ENCODE assay signal across 26 cellular contexts in genomic region chr1:154703207-154703606, GRCh38.
A peak's percentile ranks its signal among the peaks of the same experiment; 100 is the strongest.
DNase-seq lines count a peak whose midpoint lies in the region; ATAC-seq, FAIRE-seq and TF ChIP-seq lines count a peak whose summit lies in the region.
"Had no signal": no experiment of that assay in that cellular context is flagged by ENCODE, and none has a peak within 500 bp of the region (broad histone marks: within the 10 kb centered on the region; RNA-seq: fewer than 3 reads in every experiment).

No MANE protein-coding gene starts in this region.

- H3K4me3 Mint-ChIP-seq in WTC11, result no peak overlapping the region
- no peak overlapping the region for H3K4me3 Mint-ChIP-seq in Caco-2 (ENCODE audit: unreplicated experiment)
- H3K4me3 Mint-ChIP-seq: activated CD4-positive, alpha-beta T cell treated with anti-CD3 and anti-CD28 coated beads for 36 hours; H9; memory B cell; naive B cell had no signal

- POLR2A ChIA-PET in HepG2 (lab: Yijun Ruan, JAX) (no interaction called here), WTC11 (lab: Charles Lee) (no interaction called here), Caco-2 (lab: Charles Lee) (no interaction called here)

- H3K4me3 ChIP-seq in HepG2 (replicated peaks in 1 of 3; ENCODE audit: insufficient read depth in 1 of 3, low read depth in 2 of 3, low read length in 3 of 3), result no peak overlapping the region
- no peak overlapping the region for H3K4me3 ChIP-seq in right lobe of liver
- no peak overlapping the region for H3K4me3 ChIP-seq in Caco-2 (ENCODE audit: low read depth, low read length)
- H3K4me3 ChIP-seq: adrenal gland, BLaER1, PC-9, smooth muscle cell, suprapubic skin had no signal

- H3K27me3 Mint-ChIP-seq in WTC11 (ENCODE audit: low read depth) (no peaks in the 10 kb centered on the region), Caco-2 (ENCODE audit: insufficient read depth, unreplicated experiment) (peaks cover 11% of the 10 kb centered on the region)
- H3K27me3 Mint-ChIP-seq: activated CD4-positive, alpha-beta T cell treated with anti-CD3 and anti-CD28 coated beads for 36 hours had no signal

- no peaks in the 10 kb centered on the region for H3K36me3 ChIP-seq in HepG2 (replicated peaks in 1 of 2; ENCODE audit: control insufficient read depth in 1 of 2, insufficient read depth in 2 of 2, low read length in 2 of 2)
- H3K36me3 ChIP-seq in right lobe of liver, result no peaks in the 10 kb centered on the region
- no peaks in the 10 kb centered on the region for H3K36me3 ChIP-seq in Caco-2 (ENCODE audit: control insufficient read depth, insufficient read depth, low read length)
- H3K36me3 ChIP-seq: adrenal gland, BLaER1, suprapubic skin had no signal

- no peaks in the 10 kb centered on the region for H3K79me2 ChIP-seq in HepG2 (ENCODE audit: insufficient read depth, low read length)

- intact Hi-C loops in HepG2 (cut with micrococcal nuclease; ENCODE audit: unreplicated experiment) (no loop called here), right lobe of liver (cut with DNase I) (no loop called here), Caco-2 (cut with micrococcal nuclease; ENCODE audit: unreplicated experiment) (no loop called here)

- TF ChIP-seq EP300 in HepG2 (IDR thresholded peaks at IDR 0.05; ENCODE audit: low read depth in 2 of 2, low read length in 2 of 2) (no peak), HepG2 (CRISPR knock-in tag; IDR thresholded peaks at IDR 0.05; ENCODE audit: borderline replicate concordance) (no peak)

- H3K4me2 ChIP-seq in HepG2 (ENCODE audit: low read depth, low read length), result no peak overlapping the region
- H3K4me2 ChIP-seq: BLaER1, PC-9, smooth muscle cell had no signal

- H3K4me1 Mint-ChIP-seq in WTC11, result peaks cover 5% of the 10 kb centered on the region
- H3K4me1 Mint-ChIP-seq in Caco-2 (ENCODE audit: low read depth, unreplicated experiment), result no peaks in the 10 kb centered on the region
- H3K4me1 Mint-ChIP-seq: memory B cell, naive B cell had no signal

- FAIRE-seq in HepG2 (lab: Jason Lieb, UNC), result no peak
- FAIRE-seq: bronchial epithelial cell, GM12892 had no signal

- no peak overlapping the region for H3K9ac ChIP-seq in HepG2 (ENCODE audit: insufficient read depth, low read depth, low read length)
- H3K9ac ChIP-seq: BLaER1 had no signal

- H2AFZ ChIP-seq in HepG2 (ENCODE audit: low read length), result no peak overlapping the region
- H2AFZ ChIP-seq: PC-9 had no signal

- no peak for ATAC-seq in HepG2
- ATAC-seq in right lobe of liver, result no peak
- ATAC-seq in WTC11, result peak; percentile 82
- ATAC-seq: activated CD4-positive, alpha-beta T cell treated with anti-CD3 and anti-CD28 coated beads for 36 hours had no signal

- CTCF ChIA-PET in HepG2 (lab: Yijun Ruan, JAX; ENCODE audit: low intra/inter-chr PET ratio, low total read pairs) (no interaction called here), WTC11 (lab: Charles Lee) (no interaction called here), Caco-2 (lab: Charles Lee) (interaction anchor here (0.5 to 0.7 kb wide), 2 partner anchors 126 to 448 kb away, joined by 3 to 5 read pairs; no protein-coding TSS in a partner anchor)

- H3K36me3 Mint-ChIP-seq in WTC11 (no peaks in the 10 kb centered on the region), Caco-2 (ENCODE audit: insufficient read depth, unreplicated experiment) (no peaks in the 10 kb centered on the region)
- H3K36me3 Mint-ChIP-seq: memory B cell, naive B cell had no signal

- no peaks in the 10 kb centered on the region for H3K9me3 Mint-ChIP-seq in WTC11
- H3K9me3 Mint-ChIP-seq in Caco-2 (ENCODE audit: unreplicated experiment), result no peaks in the 10 kb centered on the region
- H3K9me3 Mint-ChIP-seq: H9, memory B cell had no signal

- BruUV-seq in HepG2 (replicated peaks; lab: Mats Ljungman, UMichigan) (no TSS peak), Caco-2 (replicated peaks; lab: Mats Ljungman, UMichigan) (no TSS peak)

- H3K27ac Mint-ChIP-seq in WTC11 (no peak overlapping the region), Caco-2 (ENCODE audit: unreplicated experiment) (no peak overlapping the region)
- H3K27ac Mint-ChIP-seq: activated CD4-positive, alpha-beta T cell treated with anti-CD3 and anti-CD28 coated beads for 36 hours; H9; memory B cell; naive B cell had no signal

- no peaks in the 10 kb centered on the region for H3K9me3 ChIP-seq in HepG2 (ENCODE audit: low read length)
- H3K9me3 ChIP-seq in right lobe of liver, result no peaks in the 10 kb centered on the region
- H3K9me3 ChIP-seq in Caco-2, result no peaks in the 10 kb centered on the region
- H3K9me3 ChIP-seq: adrenal gland, BLaER1, suprapubic skin had no signal

- WGBS in HepG2 (ENCODE audit: low lambda C conversion rate), result 19% methylated on average over 5 of the region's 5 CpGs
- 17% methylated on average over 5 of the region's 5 CpGs for WGBS in right lobe of liver (ENCODE audit: insufficient coverage, low coverage, low lambda C conversion rate, missing lambda C conversion rate)

- TF ChIP-seq CTCF in HepG2 (CRISPR knock-in tag; IDR thresholded peaks at IDR 0.05) (no peak), right lobe of liver (IDR thresholded peaks at IDR 0.05) (no peak), WTC11 (IDR thresholded peaks at IDR 0.05) (no peak), Caco-2 (IDR thresholded peaks at IDR 0.05; ENCODE audit: insufficient read depth in 1 of 2, low read depth in 1 of 2, low read length in 1 of 2, severe bottlenecking in 1 of 2, unreplicated experiment in 1 of 2) (no peak)

- no peak for TF ChIP-seq POLR2A in HepG2 (IDR thresholded peaks at IDR 0.05; ENCODE audit: insufficient read depth in 1 of 2, low read depth in 2 of 2, low read length in 2 of 2)
- no peak for TF ChIP-seq POLR2A in right lobe of liver (IDR thresholded peaks at IDR 0.05)

- H3K27me3 ChIP-seq in HepG2 (ENCODE audit: control insufficient read depth in 1 of 2, insufficient read depth in 2 of 2, low read length in 2 of 2), result no peaks in the 10 kb centered on the region; a peak in 1 of 5 replicates
- H3K27me3 ChIP-seq in right lobe of liver, result no peaks in the 10 kb centered on the region
- no peaks in the 10 kb centered on the region for H3K27me3 ChIP-seq in Caco-2 (replicated peaks; ENCODE audit: control insufficient read depth, insufficient read depth, low read length)
- H3K27me3 ChIP-seq: adrenal gland, BLaER1 had no signal

- in situ Hi-C loops in HepG2 (cut with HindIII; ENCODE audit: extremely low pct_ligation_motif_present, low pct_unique_long_range_greater_than_20kb), result no loop called here

- H4K20me1 ChIP-seq in HepG2 (ENCODE audit: insufficient read depth, low read length), result no peaks in the 10 kb centered on the region
- H4K20me1 ChIP-seq: BLaER1 had no signal

- H3K27ac ChIP-seq in HepG2 (ENCODE audit: extremely low read length, insufficient read depth, low read length) (no peak overlapping the region), right lobe of liver (no peak overlapping the region)
- H3K27ac ChIP-seq: adrenal gland, BLaER1, PC-9, suprapubic skin had no signal

- TF ChIP-seq RAD21 in HepG2 (CRISPR knock-in tag; IDR thresholded peaks at IDR 0.05), result no peak

- DNase-seq in HepG2 (ENCODE audit: low spot score) (no peak), right lobe of liver (no peak), WTC11 (ENCODE audit: low spot score) (no peak), iPS-NIHi11 (ENCODE audit: low spot score) (peak; percentile 66), Caco-2 (no peak), NCI-H1436 (lab: John Stamatoyannopoulos, UW) (no peak), epidermal melanocyte (ENCODE audit: insufficient read length, low spot score) (no peak)
- DNase-seq: activated CD4-positive, alpha-beta T cell treated with anti-CD3 and anti-CD28 coated beads for 36 hours; activated naive CD4-positive, alpha-beta T cell; activated T-cell treated with anti-CD3 and anti-CD28 coated beads, Interleukin-2, amount 50 U/mL, for 48 hours; adrenal gland; H9; naive B cell; NCI-H1417; NCI-H446 treated with DMSO at 0.1 percent for 48 hours; occipital lobe; PC-9; SHP77; stimulated activated CD4-positive, alpha-beta T cell treated with anti-CD3 and anti-CD28 coated beads, Interleukin-2, amount 100 ng/mL, for 24 hours; T-helper 1 cell had no signal

- H3K4me1 ChIP-seq in HepG2 (ENCODE audit: insufficient read depth, low read length), result peaks cover 8% of the 10 kb centered on the region
- peaks cover 0 to 1% (median 0%) of the 10 kb centered on the region in 4 donors for H3K4me1 ChIP-seq in right lobe of liver
- H3K4me1 ChIP-seq in Caco-2, result no peaks in the 10 kb centered on the region
- H3K4me1 ChIP-seq: BLaER1, suprapubic skin had no signal

TF ChIP-seq in HepG2, 621 proteins besides CTCF, POLR2A, EP300 and RAD21 (continues in another document):
- TF ChIP-seq ARID2 (CRISPR knock-in tag; IDR thresholded peaks at IDR 0.05; ENCODE audit: borderline replicate concordance) (no peak), KLF15 (CRISPR knock-in tag; IDR thresholded peaks at IDR 0.05; ENCODE audit: borderline replicate concordance) (no peak), ZNF331 (CRISPR knock-in tag; IDR thresholded peaks at IDR 0.05) (no peak), TSC22D2 (CRISPR knock-in tag; IDR thresholded peaks at IDR 0.05; ENCODE audit: borderline replicate concordance) (no peak)

TF ChIP-seq in WTC11, 78 proteins besides CTCF, POLR2A, EP300 and RAD21 (continues in another document):
- TF ChIP-seq ATF6 (CRISPR knock-in tag; IDR thresholded peaks at IDR 0.05), result no peak
- no peak for TF ChIP-seq HMGXB4 (CRISPR knock-in tag; IDR thresholded peaks at IDR 0.05)
